24 cellular contexts compared by ENCODE assay signal in the genomic region with DNA sequence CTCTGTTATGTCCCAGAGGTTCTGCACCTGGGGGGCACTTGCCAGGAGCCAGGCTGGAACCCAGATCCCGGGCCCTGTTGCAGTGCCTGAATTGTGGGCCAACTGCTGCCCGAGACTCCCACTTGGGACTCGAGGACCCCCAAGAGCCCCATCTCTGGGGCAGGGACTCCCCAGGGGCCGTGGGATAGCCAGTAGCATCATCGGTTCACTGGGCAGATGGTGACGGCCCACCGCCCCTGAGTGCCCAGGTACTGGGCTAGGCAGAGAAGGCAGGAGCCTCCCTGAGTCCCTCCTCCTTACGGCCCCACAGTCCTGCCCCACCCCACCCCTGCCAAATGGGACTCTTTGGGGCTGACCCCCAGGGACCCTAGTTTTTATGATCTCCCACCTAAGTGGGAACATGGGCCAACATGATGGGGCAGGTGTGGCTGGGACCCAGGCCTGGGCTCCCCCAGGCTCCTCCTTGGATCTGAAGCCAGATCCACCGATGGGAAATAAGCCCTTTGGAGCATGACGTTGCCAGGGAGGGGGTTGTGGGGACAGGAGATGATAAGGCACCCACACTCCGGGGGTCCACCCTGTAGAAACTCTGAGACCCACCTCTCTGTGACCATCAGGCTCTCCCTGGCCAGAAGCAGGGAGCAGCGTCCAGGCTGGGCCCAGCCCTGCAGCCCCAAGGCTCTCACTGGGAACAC.
DNase-seq lines count a peak whose midpoint lies in the region; ATAC-seq, FAIRE-seq and TF ChIP-seq lines count a peak whose summit lies in the region.
"Had no signal": no experiment of that assay in that cellular context is flagged by ENCODE, and none has a peak within 500 bp of the region (broad histone marks: within the 10 kb centered on the region; RNA-seq: fewer than 3 reads in every experiment).

No MANE protein-coding gene starts in this region.

- TF ChIP-seq CTCF in PC-3 (conservative IDR thresholded peaks at IDR 0.05; ENCODE audit: low read depth, low read length) (no peak), kidney (IDR thresholded peaks at IDR 0.05; ENCODE audit: borderline replicate concordance, extremely low read depth, insufficient read depth) (no peak), spleen (IDR thresholded peaks at IDR 0.05 in 8 of 11, conservative IDR thresholded peaks at IDR 0.05 in 3 of 11) (no peak)

- intact Hi-C loops in PC-3 (cut with micrococcal nuclease), result loop anchor here (2.0 to 10.0 kb wide), 2 partner anchors 35 to 101 kb away; no protein-coding TSS in a partner anchor
- intact Hi-C loops in kidney (cut with DNase I), result no loop called here
- intact Hi-C loops in spleen (cut with DNase I; ENCODE audit: low total_unique reads), result no loop called here

- peak overlapping the region; percentile 79 for H3K4me2 ChIP-seq in PC-3 (ENCODE audit: low read length)

- H3K4me3 ChIP-seq in PC-3 (ENCODE audit: low read length), result no peak overlapping the region
- no peak overlapping the region for H3K4me3 ChIP-seq in kidney (ENCODE audit: low read length in 2 of 2)
- H3K4me3 ChIP-seq in spleen, result no peak overlapping the region
- H3K4me3 ChIP-seq: adrenal gland, cardiac muscle cell, dorsolateral prefrontal cortex, gastroesophageal sphincter, SJCRH30, transverse colon had no signal

- H3K27me3 ChIP-seq in PC-3 (ENCODE audit: low read length) (no peaks in the 10 kb centered on the region), spleen (replicated peaks in 1 of 7) (peaks cover 0 to 92% (median 27%) of the 10 kb centered on the region in 7 donors)

- no peaks in the 10 kb centered on the region for H3K9me2 ChIP-seq in PC-3 (replicated peaks; ENCODE audit: low read length)

- H3K79me2 ChIP-seq in PC-3 (ENCODE audit: low read length), result no peaks in the 10 kb centered on the region

- H3K27ac ChIP-seq in PC-3 (ENCODE audit: low read length), result peak overlapping the region; percentile 93
- no peak overlapping the region for H3K27ac ChIP-seq in kidney (ENCODE audit: low read depth in 2 of 2, low read length in 2 of 2)
- H3K27ac ChIP-seq in spleen, result no peak overlapping the region
- H3K27ac ChIP-seq: cardiac muscle cell, dorsolateral prefrontal cortex, SJCRH30, transverse colon had no signal

- CTCF ChIA-PET in PC-3 (lab: Charles Lee), result no interaction called here

- no peak for TF ChIP-seq POLR2A in spleen (IDR thresholded peaks at IDR 0.05)

- POLR2A ChIA-PET in PC-3 (lab: Charles Lee; ENCODE audit: unreplicated experiment), result no interaction called here

- ATAC-seq in PC-3, result no peak
- ATAC-seq: gastroesophageal sphincter had no signal

- H2AFZ ChIP-seq in PC-3 (ENCODE audit: low read length), result no peak overlapping the region

- no TSS peak for BruUV-seq in PC-3 (replicated peaks; lab: Mats Ljungman, UMichigan)

- H3K9me3 ChIP-seq in PC-3 (ENCODE audit: low read length) (no peaks in the 10 kb centered on the region), kidney (ENCODE audit: control insufficient read depth in 1 of 2, low read length in 2 of 2) (no peaks in the 10 kb centered on the region), spleen (peaks cover 0 to 8% (median 0%) of the 10 kb centered on the region in 8 donors)
- H3K9me3 ChIP-seq: adrenal gland, SJCRH30, transverse colon had no signal

- no peak for FAIRE-seq in kidney (lab: Jason Lieb, UNC)
- FAIRE-seq: A204.1, G401.6 had no signal

- H3F3A ChIP-seq in PC-3 (ENCODE audit: low read length, unreplicated experiment), result peaks cover 3% of the 10 kb centered on the region

- H4K20me1 ChIP-seq in PC-3 (ENCODE audit: low read length), result no peaks in the 10 kb centered on the region

- 72 to 88% (median 82%) methylated on average over 11 to 12 of the region's 12 CpGs for WGBS in spleen, 5 donors

- H3K4me1 ChIP-seq in PC-3 (ENCODE audit: insufficient read depth, low read length) (peaks cover 41% of the 10 kb centered on the region), kidney (ENCODE audit: control insufficient read depth in 1 of 2, insufficient read depth in 1 of 2, low read depth in 1 of 2, low read length in 2 of 2) (peaks cover 0 to 21% of the 10 kb centered on the region in 2 donors), spleen (peaks cover 0 to 29% (median 14%) of the 10 kb centered on the region in 6 donors)
- H3K4me1 ChIP-seq: SJCRH30 had no signal

- H3K9ac ChIP-seq in PC-3 (ENCODE audit: low read length) (peak overlapping the region; percentile 71), kidney (ENCODE audit: low read length in 2 of 2) (no peak overlapping the region)

- no peaks in the 10 kb centered on the region for H3K36me3 ChIP-seq in PC-3 (ENCODE audit: low read depth, low read length)
- H3K36me3 ChIP-seq in kidney (ENCODE audit: control insufficient read depth in 1 of 2, insufficient read depth in 2 of 2, low read length in 2 of 2), result no peaks in the 10 kb centered on the region
- H3K36me3 ChIP-seq in spleen, result no peaks in the 10 kb centered on the region
- H3K36me3 ChIP-seq: adrenal gland, cardiac muscle cell, gastroesophageal sphincter, SJCRH30, transverse colon had no signal

- peak; percentile 50 for DNase-seq in activated effector memory CD4-positive, alpha-beta T cell treated with anti-CD3 and anti-CD28 coated beads, Interleukin-2, amount 50 U/mL, for 16 hours
- DNase-seq in activated effector memory CD4-positive, alpha-beta T cell treated with Interleukin-2 at 50 U/mL for 16 hours, result no peak
- DNase-seq in PC-3, result no peak
- peak; percentile 64 for DNase-seq in kidney
- peak; percentile 55 for DNase-seq in spleen
- no peak for DNase-seq in hepatic stellate cell (ENCODE audit: low spot score)
- no peak for DNase-seq in glomerular visceral epithelial cell (ENCODE audit: extremely low spot score)
- DNase-seq in putamen (ENCODE audit: low spot score), result no peak
- DNase-seq: activated CD4-positive, CD25-positive, alpha-beta regulatory T cell; activated T-cell treated with anti-CD3 and anti-CD28 coated beads, Interleukin-2, amount 50 U/mL, for 72 hours; GOT3; NCI-H1436 treated with DMSO at 0.1 percent for 48 hours; NCI-H2171 treated with DMSO at 0.1 percent for 48 hours; NCI-H526 treated with DMSO at 0.1 percent for 48 hours; occipital lobe; SJCRH30; stimulated activated naive CD4-positive, alpha-beta T cell had no signal

Comparison
In these comparisons a context has a peak if more than half of its experiments do, and no peak if none do; other contexts are left out.
1. DNase-seq: peak in activated effector memory CD4-positive, alpha-beta T cell treated with anti-CD3 and anti-CD28 coated beads, Interleukin-2, amount 50 U/mL, for 16 hours (single experiment), kidney (single experiment) and spleen (single experiment); none in activated effector memory CD4-positive, alpha-beta T cell treated with Interleukin-2 at 50 U/mL for 16 hours (single experiment), PC-3 (single experiment), hepatic stellate cell (single experiment), glomerular visceral epithelial cell (single experiment) and putamen (single experiment).